ENCODE assay signal across 8 cellular contexts in the genomic region with DNA sequence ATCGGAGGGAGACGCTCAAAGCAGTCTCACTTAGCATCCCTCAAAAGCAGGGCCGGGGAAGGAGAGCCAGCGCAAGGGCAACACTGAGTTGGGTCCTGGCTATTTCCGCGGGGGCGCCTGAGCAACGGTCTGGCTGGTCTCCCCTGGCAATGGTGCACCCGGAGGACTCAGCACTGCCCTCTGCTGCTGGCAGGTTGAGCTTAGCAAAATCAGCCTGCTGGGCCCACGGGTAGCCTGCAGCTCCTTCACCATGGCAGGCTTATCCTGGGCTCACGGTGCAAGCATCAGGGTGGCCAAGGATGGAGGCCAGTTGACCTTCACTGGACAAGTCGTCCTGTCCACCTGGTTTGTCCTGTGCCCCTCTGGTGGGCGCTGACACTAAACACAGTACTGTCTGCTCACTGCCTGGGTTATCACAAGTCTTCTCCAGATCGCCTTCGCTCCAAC. TPM values are rescaled to one million over a fixed set of nuclear protein-coding genes. Genes with fewer than 3 reads are reported as not detected.
DNase-seq lines count a peak whose midpoint lies in the region; ATAC-seq, FAIRE-seq and TF ChIP-seq lines count a peak whose summit lies in the region.

No MANE protein-coding gene starts in this region.

- no peak overlapping the region for H3K14ac ChIP-seq in H1 (ENCODE audit: insufficient read length)

- no peak overlapping the region for H3K27ac Mint-ChIP-seq in activated CD4-positive, alpha-beta memory T cell treated with anti-CD3 and anti-CD28 coated beads, Interleukin-2, amount 10 ng/mL, durations not matched to agents 7 days and 5 days

- peak; percentile 89 to 94 (median 93) for TF ChIP-seq CTCF in H1 (IDR thresholded peaks at IDR 0.05; ENCODE audit: control extremely low read depth in 1 of 3, insufficient read depth in 1 of 3, low read depth in 1 of 3, low read length in 3 of 3)

- H2BK5ac ChIP-seq in H1 (ENCODE audit: low read depth, low read length) = no peak overlapping the region

- no peak overlapping the region for H3K56ac ChIP-seq in H1 (replicated peaks; ENCODE audit: insufficient read length, low read depth, low read length)

- H3K23me2 ChIP-seq in H1 (ENCODE audit: low read depth, low read length) = no peaks in the 10 kb centered on the region

- POLR2A ChIA-PET in activated CD4-positive, alpha-beta memory T cell treated with anti-CD3 and anti-CD28 coated beads, Interleukin-2, amount 10 ng/mL, durations not matched to agents 7 days and 5 days (lab: Charles Lee) = interaction anchor here (0.8 to 1.1 kb wide), 3 partner anchors 114 to 399 kb away, joined by 3 to 4 read pairs (median 3); partner anchors contain the start of genes AKAP10 and ALDH3A2
- POLR2A ChIA-PET in H1 (lab: Charles Lee; ENCODE audit: partially characterized antibody) = interaction anchor here (0.7 to 0.8 kb wide), 2 partner anchors 18 to 425 kb away, joined by 3 read pairs; no protein-coding TSS in a partner anchor

- no peak overlapping the region for H2BK120ac ChIP-seq in H1 (replicated peaks; ENCODE audit: low read depth, low read length)

- H4K20me1 ChIP-seq in H1 (replicated peaks in 1 of 2; ENCODE audit: control insufficient read depth in 1 of 2, insufficient read depth in 2 of 2, low read length in 2 of 2) = no peaks in the 10 kb centered on the region

- no peak overlapping the region for H2AFZ ChIP-seq in H1 (ENCODE audit: low read length)

- 41% methylated on average over 15 of the region's 15 CpGs; no CpG with 5 or more reads in 1 of the 2 experiments for WGBS in H1 (ENCODE audit: extremely low coverage in 1 of 2, insufficient coverage in 1 of 2, insufficient read length in 1 of 2, insufficient replicate concordance in 2 of 2, low coverage in 1 of 2, low lambda C conversion rate in 2 of 2, missing lambda C conversion rate in 1 of 2), 2 experiments

- peak overlapping the region; percentile 81; the same call in 1 of the 2 replicates for H2BK15ac ChIP-seq in H1 (ENCODE audit: low read length)

- no peak overlapping the region for H3K4me2 ChIP-seq in H1 (ENCODE audit: insufficient read depth in 1 of 2, low read depth in 2 of 2, low read length in 2 of 2)

- H3K9me3 Mint-ChIP-seq in activated CD4-positive, alpha-beta memory T cell treated with anti-CD3 and anti-CD28 coated beads, Interleukin-2, amount 10 ng/mL, durations not matched to agents 7 days and 5 days = no peaks in the 10 kb centered on the region

- no peak overlapping the region for H3K4ac ChIP-seq in H1 (replicated peaks; ENCODE audit: insufficient read length, low read depth, low read length)

- H3K27me3 ChIP-seq in H1 (replicated peaks in 1 of 4; ENCODE audit: control insufficient read depth in 3 of 4, extremely low read depth in 1 of 4, insufficient read depth in 3 of 4, low read length in 3 of 4) = no peaks in the 10 kb centered on the region

- no peak for TF ChIP-seq EP300 in H1 (IDR thresholded peaks at IDR 0.05; ENCODE audit: borderline replicate concordance in 1 of 2, low read depth in 2 of 2, low read length in 2 of 2)

- H3K4me3 Mint-ChIP-seq in activated CD4-positive, alpha-beta memory T cell treated with anti-CD3 and anti-CD28 coated beads, Interleukin-2, amount 10 ng/mL, durations not matched to agents 7 days and 5 days = no peak overlapping the region

- TF ChIP-seq RAD21 in H1 (IDR thresholded peaks at IDR 0.05 in 1 of 2, conservative IDR thresholded peaks at IDR 0.05 in 1 of 2; ENCODE audit: low read depth in 2 of 2, low read length in 2 of 2) = peak; percentile 72 to 85

- H3K27me3 Mint-ChIP-seq in activated CD4-positive, alpha-beta memory T cell treated with anti-CD3 and anti-CD28 coated beads, Interleukin-2, amount 10 ng/mL, durations not matched to agents 7 days and 5 days = peaks cover 9% of the 10 kb centered on the region

- TF ChIP-seq POLR2A in H1 (IDR thresholded peaks at IDR 0.05; ENCODE audit: control extremely low read depth in 1 of 2, low read depth in 2 of 2, low read length in 2 of 2) = no peak

- no peak for FAIRE-seq in H1 (lab: Jason Lieb, UNC)

- no peak overlapping the region for H4K5ac ChIP-seq in H1 (ENCODE audit: insufficient read length, low read depth, low read length)

- no peak overlapping the region for H2AK5ac ChIP-seq in H1 (ENCODE audit: low read depth, low read length)

- H3K4me1 ChIP-seq in H1 (replicated peaks in 1 of 4; ENCODE audit: control insufficient read depth in 3 of 4, insufficient read depth in 4 of 4, low read length in 3 of 4) = peaks cover 0 to 5% (median 0%) of the 10 kb centered on the region in 4 experiments; a peak in 2 of 7 replicates

- H2BK12ac ChIP-seq in H1 (ENCODE audit: low read depth, low read length) = peak overlapping the region; percentile 39; the same call in 1 of the 2 replicates

- H4K91ac ChIP-seq in H1 (replicated peaks; ENCODE audit: insufficient read length, low read length) = no peak overlapping the region

- CTCF ChIA-PET in activated CD4-positive, alpha-beta memory T cell treated with anti-CD3 and anti-CD28 coated beads, Interleukin-2, amount 10 ng/mL, durations not matched to agents 7 days and 5 days (lab: Charles Lee) = interaction anchor here (0.6 to 3.4 kb wide), 22 partner anchors 9 to 400 kb away, joined by 3 to 18 read pairs (median 4); partner anchors contain the start of genes AKAP10, ALDH3A2, B9D1 and MAPK7
- CTCF ChIA-PET in H1 (lab: Charles Lee; ENCODE audit: partially characterized antibody) = interaction anchor here (0.6 to 8.7 kb wide), 54 partner anchors 9 to 513 kb away, joined by 3 to 52 read pairs (median 4); partner anchors contain the start of genes ALDH3A2, B9D1, MAPK7 and SLC47A1

- no peaks in the 10 kb centered on the region for H3K36me3 Mint-ChIP-seq in activated CD4-positive, alpha-beta memory T cell treated with anti-CD3 and anti-CD28 coated beads, Interleukin-2, amount 10 ng/mL, durations not matched to agents 7 days and 5 days (ENCODE audit: low read depth)

- H3K79me1 ChIP-seq in H1 (ENCODE audit: low read depth, low read length) = no peaks in the 10 kb centered on the region

- H3K79me2 ChIP-seq in H1 (ENCODE audit: control insufficient read depth in 1 of 2, insufficient read depth in 2 of 2, low read length in 2 of 2) = no peaks in the 10 kb centered on the region

- H4K8ac ChIP-seq in H1 (ENCODE audit: extremely low read depth, insufficient read depth, low read length) = peak overlapping the region; percentile 30; the same call in 1 of the 2 replicates

- H3K23ac ChIP-seq in H1 (ENCODE audit: insufficient read length) = no peak overlapping the region

- H3K4me1 Mint-ChIP-seq in activated CD4-positive, alpha-beta memory T cell treated with anti-CD3 and anti-CD28 coated beads, Interleukin-2, amount 10 ng/mL, durations not matched to agents 7 days and 5 days = peaks cover 9% of the 10 kb centered on the region

- H3K9me3 ChIP-seq in H1 (ENCODE audit: insufficient read depth in 2 of 2, low read depth in 1 of 2, low read length in 1 of 2) = no peaks in the 10 kb centered on the region; a peak in 1 of 4 replicates

- no peak overlapping the region for H3K18ac ChIP-seq in H1 (ENCODE audit: extremely low read depth, low read length)

- H3K27ac ChIP-seq in H1 (ENCODE audit: low read depth, low read length) = no peak overlapping the region

- peak; percentile 56 for DNase-seq in NCI-H748 (lab: John Stamatoyannopoulos, UW; ENCODE audit: unreplicated experiment)
- DNase-seq in NCI-H748 treated with DMSO at 0.1 percent for 48 hours (lab: John Stamatoyannopoulos, UW) = no peak
- peak; percentile 73 for DNase-seq in NCI-H460 (ENCODE audit: extremely low read depth, low read depth)
- DNase-seq in activated CD4-positive, alpha-beta memory T cell treated with anti-CD3 and anti-CD28 coated beads, Interleukin-2, amount 10 ng/mL, durations not matched to agents 7 days and 5 days = peak; percentile 66
- peak; percentile 61 to 87 for DNase-seq in H1 (ENCODE audit: low read depth in 1 of 2, low spot score in 2 of 2)
- peak; percentile 40 for DNase-seq in midbrain (lab: John Stamatoyannopoulos, UW)
- peak; percentile 25 to 26 for DNase-seq in stimulated activated CD8-positive, alpha-beta memory T cell treated with anti-CD3 and anti-CD28 coated beads, Interleukin-7, amount 100 ng/mL, for 1 hour (ENCODE audit: low read depth in 2 of 2)

- no peak overlapping the region for H2BK20ac ChIP-seq in H1 (ENCODE audit: low read length)

- no peak overlapping the region for H3K4me3 ChIP-seq in H1 (ENCODE audit: extremely low read depth in 1 of 4, insufficient read depth in 2 of 4, low read depth in 3 of 4, low read length in 4 of 4)

- no peak overlapping the region for H3K9ac ChIP-seq in H1 (replicated peaks in 1 of 4; ENCODE audit: extremely low read depth in 1 of 4, low read depth in 3 of 4, low read length in 3 of 4)

- no peak for ATAC-seq in GM21786 (IDR thresholded peaks at IDR 0.05; ENCODE audit: unreplicated experiment)

- H3K36me3 ChIP-seq in H1 (ENCODE audit: control insufficient read depth in 2 of 4, insufficient read depth in 4 of 4, low read length in 3 of 4) = no peaks in the 10 kb centered on the region

RNA-seq across cellular contexts. Expression of gene ALDH3A1, which starts 14.4 kb away (rescaled TPM):
- total RNA-seq in NCI-H460 (2014; rRNA removed; shearing (Covaris generic)) = 403 and 460 TPM in 2 replicates
- polyA plus RNA-seq in NCI-H460 (2014; cell fraction: nucleus; rRNA removed) = 880 and 904 TPM in 2 replicates
- not detected for total RNA-seq in activated CD4-positive, alpha-beta memory T cell treated with anti-CD3 and anti-CD28 coated beads, Interleukin-2, amount 10 ng/mL, durations not matched to agents 7 days and 5 days
- total RNA-seq in H1 (2021; fragmentation: NEBNext Ultra II Directional; extraction: Animal tissue kit (Norgen Biotek cat#: 25700)) = 0.37 and 0.46 TPM in 2 replicates
- polyA plus RNA-seq in H1 (2011; rRNA removed) = 0.75 and 1.4 TPM in 2 replicates
- 0.43 TPM for polyA plus RNA-seq in H1 (2011; cell fraction: cytosol; rRNA removed)
- 1.1 TPM for polyA plus RNA-seq in H1 (2011; cell fraction: nucleus; rRNA removed)
- polyA plus RNA-seq in H1 (2012, experiment 1 of 2) = 0.23 to 0.94 TPM (median 0.48 TPM) in 4 replicates
- 0.30 TPM for polyA plus RNA-seq in H1 (2012, experiment 2 of 2)
- 0.30 TPM for polyA plus RNA-seq in H1 (2013, experiment 1 of 2)
- 0.09 TPM for polyA plus RNA-seq in H1 (2013, experiment 2 of 2)
- polyA minus RNA-seq in H1 (2011; rRNA and poly(A)+ RNA removed) = 0.69 and 0.83 TPM in 2 replicates
- not detected for polyA minus RNA-seq in H1 (2011; cell fraction: cytosol; rRNA and poly(A)+ RNA removed)
- polyA minus RNA-seq in H1 (2011; cell fraction: nucleus; rRNA and poly(A)+ RNA removed) = 1.3 TPM

RNA-seq across cellular contexts. Expression of gene SLC47A2, which starts 46.2 kb away (rescaled TPM):
- total RNA-seq in NCI-H460 (2014; rRNA removed; shearing (Covaris generic)) = not detected in 2 replicates
- not detected in 2 replicates for polyA plus RNA-seq in NCI-H460 (2014; cell fraction: nucleus; rRNA removed)
- not detected for total RNA-seq in activated CD4-positive, alpha-beta memory T cell treated with anti-CD3 and anti-CD28 coated beads, Interleukin-2, amount 10 ng/mL, durations not matched to agents 7 days and 5 days
- not detected in 2 replicates for total RNA-seq in H1 (2021; fragmentation: NEBNext Ultra II Directional; extraction: Animal tissue kit (Norgen Biotek cat#: 25700))
- not detected in 2 replicates for polyA plus RNA-seq in H1 (2011; rRNA removed)
- not detected for polyA plus RNA-seq in H1 (2011; cell fraction: cytosol; rRNA removed)
- polyA plus RNA-seq in H1 (2011; cell fraction: nucleus; rRNA removed) = not detected
- polyA plus RNA-seq in H1 (2012, experiment 1 of 2) = 0.07 to 0.09 TPM in 2 of 4 replicates, not detected in the others
- not detected for polyA plus RNA-seq in H1 (2012, experiment 2 of 2)
- not detected for polyA plus RNA-seq in H1 (2013, experiment 1 of 2)
- polyA plus RNA-seq in H1 (2013, experiment 2 of 2) = not detected
- not detected in 2 replicates for polyA minus RNA-seq in H1 (2011; rRNA and poly(A)+ RNA removed)
- not detected for polyA minus RNA-seq in H1 (2011; cell fraction: cytosol; rRNA and poly(A)+ RNA removed)
- not detected for polyA minus RNA-seq in H1 (2011; cell fraction: nucleus; rRNA and poly(A)+ RNA removed)

Comparison
In these comparisons a context has a peak if more than half of its experiments do, and no peak if none do; other contexts are left out.
1. RNA of gene ALDH3A1, which starts 14.4 kb away (total RNA-seq): 403 to 460 TPM in NCI-H460; 0.37 to 0.46 TPM in H1 and not detected in activated CD4-positive, alpha-beta memory T cell treated with anti-CD3 and anti-CD28 coated beads, Interleukin-2, amount 10 ng/mL, durations not matched to agents 7 days and 5 days; every median in the first group is over 100 times any median in the second.